Comparison of ENCODE assay signal across 23 cellular contexts in genomic region chr1:186315585-186315984, GRCh38. TPM values are rescaled to one million over a fixed set of nuclear protein-coding genes. Genes with fewer than 3 reads are reported as not detected.
A peak's percentile ranks its signal among the peaks of the same experiment; 100 is the strongest.
DNase-seq lines count a peak whose midpoint lies in the region; ATAC-seq and TF ChIP-seq lines count a peak whose summit lies in the region.
"Had no signal": no experiment of that assay in that cellular context is flagged by ENCODE, and none has a peak within 500 bp of the region (broad histone marks: within the 10 kb centered on the region; RNA-seq: fewer than 3 reads in every experiment).

No MANE protein-coding gene starts in this region.

- TF ChIP-seq CTCF in progenitor cell of endocrine pancreas (IDR thresholded peaks at IDR 0.05; ENCODE audit: unreplicated experiment): no peak
- no peak for TF ChIP-seq CTCF in body of pancreas (IDR thresholded peaks at IDR 0.05)

- peaks cover 58% of the 10 kb centered on the region for H3K36me3 Mint-ChIP-seq in T-helper 1 cell treated with Interleukin-12 subunit alpha and Interleukin-12 subunit beta and Interleukin-4 antibody, amounts not matched to agents 30 μg/mL and 1 μg/mL, for 36 hours (ENCODE audit: low read depth)
- peaks cover 59% of the 10 kb centered on the region for H3K36me3 Mint-ChIP-seq in activated naive CD4-positive, alpha-beta T cell treated with anti-CD3 and anti-CD28 coated beads, Interleukin-2, amount 10 ng/mL, durations not matched to agents 7 days and 5 days
- peaks cover 54% of the 10 kb centered on the region for H3K36me3 Mint-ChIP-seq in activated T-helper 1 cell treated with anti-CD3 and anti-CD28 coated beads, Interleukin-12 subunit alpha, Interleukin-12 subunit beta, Interleukin-2, Interleukin-4 antibody, amounts not matched to agents 30 ng/mL and 10 ng/mL and 1 ng/mL, durations not matched to agents 14 hours and 24 hours and 36 hours (ENCODE audit: low read depth)
- peaks cover 27% of the 10 kb centered on the region for H3K36me3 Mint-ChIP-seq in progenitor cell of endocrine pancreas (ENCODE audit: insufficient read depth)

- H3K27ac Mint-ChIP-seq in T-helper 1 cell treated with Interleukin-12 subunit alpha and Interleukin-12 subunit beta and Interleukin-4 antibody, amounts not matched to agents 30 μg/mL and 1 μg/mL, for 36 hours: peak overlapping the region; percentile 33
- peak overlapping the region; percentile 66 for H3K27ac Mint-ChIP-seq in activated naive CD4-positive, alpha-beta T cell treated with anti-CD3 and anti-CD28 coated beads, Interleukin-2, amount 10 ng/mL, durations not matched to agents 7 days and 5 days
- peak overlapping the region; percentile 6 for H3K27ac Mint-ChIP-seq in activated T-helper 1 cell treated with anti-CD3 and anti-CD28 coated beads, Interleukin-12 subunit alpha, Interleukin-12 subunit beta, Interleukin-2, Interleukin-4 antibody, amounts not matched to agents 30 ng/mL and 10 ng/mL and 1 ng/mL, durations not matched to agents 14 hours and 24 hours and 36 hours
- H3K27ac Mint-ChIP-seq in progenitor cell of endocrine pancreas: peak overlapping the region; percentile 3

- peak overlapping the region; percentile 51 for H3K4me3 Mint-ChIP-seq in T-helper 1 cell treated with Interleukin-12 subunit alpha and Interleukin-12 subunit beta and Interleukin-4 antibody, amounts not matched to agents 30 μg/mL and 1 μg/mL, for 36 hours
- no peak overlapping the region for H3K4me3 Mint-ChIP-seq in activated naive CD4-positive, alpha-beta T cell treated with anti-CD3 and anti-CD28 coated beads, Interleukin-2, amount 10 ng/mL, durations not matched to agents 7 days and 5 days
- H3K4me3 Mint-ChIP-seq in activated T-helper 1 cell treated with anti-CD3 and anti-CD28 coated beads, Interleukin-12 subunit alpha, Interleukin-12 subunit beta, Interleukin-2, Interleukin-4 antibody, amounts not matched to agents 30 ng/mL and 10 ng/mL and 1 ng/mL, durations not matched to agents 14 hours and 24 hours and 36 hours: peak overlapping the region; percentile 7
- H3K4me3 Mint-ChIP-seq in progenitor cell of endocrine pancreas (ENCODE audit: low read depth): no peak overlapping the region

- no peak for TF ChIP-seq POLR2A in body of pancreas (IDR thresholded peaks at IDR 0.05)

- CTCF ChIA-PET in activated naive CD4-positive, alpha-beta T cell treated with anti-CD3 and anti-CD28 coated beads, Interleukin-2, amount 10 ng/mL, durations not matched to agents 7 days and 5 days (lab: Charles Lee): interaction anchor here (1.2 to 2.6 kb wide), 3 partner anchors 10 to 13 kb away, joined by 5 to 14 read pairs (median 11); no protein-coding TSS in a partner anchor

- no peak for ATAC-seq in body of pancreas

- H3K27ac ChIP-seq in body of pancreas: no peak overlapping the region
- H3K27ac ChIP-seq: 22Rv1, BLaER1, KMS-11, PC-9 had no signal

- H3K27me3 Mint-ChIP-seq in T-helper 1 cell treated with Interleukin-12 subunit alpha and Interleukin-12 subunit beta and Interleukin-4 antibody, amounts not matched to agents 30 μg/mL and 1 μg/mL, for 36 hours (ENCODE audit: low read depth): no peaks in the 10 kb centered on the region
- H3K27me3 Mint-ChIP-seq in activated naive CD4-positive, alpha-beta T cell treated with anti-CD3 and anti-CD28 coated beads, Interleukin-2, amount 10 ng/mL, durations not matched to agents 7 days and 5 days: no peaks in the 10 kb centered on the region
- H3K27me3 Mint-ChIP-seq in activated T-helper 1 cell treated with anti-CD3 and anti-CD28 coated beads, Interleukin-12 subunit alpha, Interleukin-12 subunit beta, Interleukin-2, Interleukin-4 antibody, amounts not matched to agents 30 ng/mL and 10 ng/mL and 1 ng/mL, durations not matched to agents 14 hours and 24 hours and 36 hours (ENCODE audit: insufficient read depth): no peaks in the 10 kb centered on the region
- no peaks in the 10 kb centered on the region for H3K27me3 Mint-ChIP-seq in progenitor cell of endocrine pancreas

- intact Hi-C loops in activated T-helper 1 cell treated with anti-CD3 and anti-CD28 coated beads, Interleukin-12 subunit alpha, Interleukin-12 subunit beta, Interleukin-2, Interleukin-4 antibody, amounts not matched to agents 30 ng/mL and 10 ng/mL and 1 ng/mL, durations not matched to agents 14 hours and 24 hours and 36 hours (cut with micrococcal nuclease): no loop called here
- intact Hi-C loops in body of pancreas (cut with DNase I): no loop called here

- WGBS in body of pancreas, 2 donors: 84 to 96% methylated on average over 2 of the region's 2 CpGs

- peaks cover 10 to 44% of the 10 kb centered on the region in 2 donors for H3K36me3 ChIP-seq in body of pancreas (replicated peaks in 1 of 2; ENCODE audit: insufficient read depth in 1 of 2, low read depth in 2 of 2)

- H3K4me3 ChIP-seq in body of pancreas: no peak overlapping the region
- H3K4me3 ChIP-seq: BLaER1, PC-9 had no signal

- DNase-seq in T-helper 1 cell (no peak), progenitor cell of endocrine pancreas (ENCODE audit: low spot score, unreplicated experiment) (no peak), body of pancreas (no peak), EL (no peak)
- no peak for DNase-seq in activated naive CD4-positive, alpha-beta T cell treated with anti-CD3 and anti-CD28 coated beads, Interleukin-2, amount 10 ng/mL, durations not matched to agents 7 days and 5 days
- no peak for DNase-seq in activated naive CD4-positive, alpha-beta T cell treated with anti-CD3 and anti-CD28 coated beads, Interleukin-2, amount 50 U/mL, for 16 hours
- DNase-seq in activated T-helper 1 cell treated with anti-CD3 and anti-CD28 coated beads, Interleukin-12 subunit alpha, Interleukin-12 subunit beta, Interleukin-2, Interleukin-4 antibody, amounts not matched to agents 30 ng/mL and 10 ng/mL and 1 ng/mL, durations not matched to agents 14 hours and 24 hours and 36 hours (ENCODE audit: low spot score): no peak
- DNase-seq: ACHN, GDM1, NCI-H1092 treated with DMSO at 0.1 percent for 48 hours, NCI-H1436 treated with DMSO at 0.1 percent for 48 hours, NCI-H1930, NCI-H2227 treated with DMSO at 0.1 percent for 48 hours, NCI-H510A, PC-9, RPMI8226, SHP77 treated with DMSO at 0.1 percent for 48 hours had no signal

- H3K9me3 Mint-ChIP-seq in T-helper 1 cell treated with Interleukin-12 subunit alpha and Interleukin-12 subunit beta and Interleukin-4 antibody, amounts not matched to agents 30 μg/mL and 1 μg/mL, for 36 hours: no peaks in the 10 kb centered on the region
- H3K9me3 Mint-ChIP-seq in activated naive CD4-positive, alpha-beta T cell treated with anti-CD3 and anti-CD28 coated beads, Interleukin-2, amount 10 ng/mL, durations not matched to agents 7 days and 5 days: no peaks in the 10 kb centered on the region
- no peaks in the 10 kb centered on the region for H3K9me3 Mint-ChIP-seq in activated T-helper 1 cell treated with anti-CD3 and anti-CD28 coated beads, Interleukin-12 subunit alpha, Interleukin-12 subunit beta, Interleukin-2, Interleukin-4 antibody, amounts not matched to agents 30 ng/mL and 10 ng/mL and 1 ng/mL, durations not matched to agents 14 hours and 24 hours and 36 hours
- no peaks in the 10 kb centered on the region for H3K9me3 Mint-ChIP-seq in progenitor cell of endocrine pancreas (ENCODE audit: low read depth)

- no peaks in the 10 kb centered on the region for H3K4me1 ChIP-seq in body of pancreas
- H3K4me1 ChIP-seq: BLaER1 had no signal

- H3K27me3 ChIP-seq in body of pancreas: no peaks in the 10 kb centered on the region
- H3K27me3 ChIP-seq: BLaER1 had no signal

- H3K4me1 Mint-ChIP-seq in T-helper 1 cell treated with Interleukin-12 subunit alpha and Interleukin-12 subunit beta and Interleukin-4 antibody, amounts not matched to agents 30 μg/mL and 1 μg/mL, for 36 hours (ENCODE audit: low read depth): peaks cover 24% of the 10 kb centered on the region
- peaks cover 36% of the 10 kb centered on the region for H3K4me1 Mint-ChIP-seq in activated naive CD4-positive, alpha-beta T cell treated with anti-CD3 and anti-CD28 coated beads, Interleukin-2, amount 10 ng/mL, durations not matched to agents 7 days and 5 days
- H3K4me1 Mint-ChIP-seq in activated T-helper 1 cell treated with anti-CD3 and anti-CD28 coated beads, Interleukin-12 subunit alpha, Interleukin-12 subunit beta, Interleukin-2, Interleukin-4 antibody, amounts not matched to agents 30 ng/mL and 10 ng/mL and 1 ng/mL, durations not matched to agents 14 hours and 24 hours and 36 hours (ENCODE audit: low read depth): peaks cover 48% of the 10 kb centered on the region
- no peaks in the 10 kb centered on the region for H3K4me1 Mint-ChIP-seq in progenitor cell of endocrine pancreas (ENCODE audit: low read depth)

- no peaks in the 10 kb centered on the region for H3K9me3 ChIP-seq in body of pancreas
- H3K9me3 ChIP-seq: BLaER1 had no signal

RNA-seq across cellular contexts. Expression of gene PRG4, which starts 19.5 kb away (rescaled TPM):
- 6.9 and 7.4 TPM in 2 replicates for total RNA-seq in activated T-helper 1 cell treated with anti-CD3 and anti-CD28 coated beads, Interleukin-12 subunit alpha, Interleukin-12 subunit beta, Interleukin-2, Interleukin-4 antibody, amounts not matched to agents 30 ng/mL and 10 ng/mL and 1 ng/mL, durations not matched to agents 14 hours and 24 hours and 36 hours
- total RNA-seq in progenitor cell of endocrine pancreas: not detected in 2 replicates
- total RNA-seq in body of pancreas: under 1 TPM; 0.52 to 0.99 TPM
- total RNA-seq: Daoy, H1, PC-9 had no signal

RNA-seq across cellular contexts. Expression of gene TPR, which starts 59.5 kb away (rescaled TPM):
- total RNA-seq in activated T-helper 1 cell treated with anti-CD3 and anti-CD28 coated beads, Interleukin-12 subunit alpha, Interleukin-12 subunit beta, Interleukin-2, Interleukin-4 antibody, amounts not matched to agents 30 ng/mL and 10 ng/mL and 1 ng/mL, durations not matched to agents 14 hours and 24 hours and 36 hours: 174 and 179 TPM in 2 replicates
- total RNA-seq in progenitor cell of endocrine pancreas: 134 and 136 TPM in 2 replicates
- total RNA-seq in body of pancreas: 10 to 100 TPM; 30.7 to 31.1 TPM

Comparison
In these comparisons a context has a peak if more than half of its experiments do, and no peak if none do; other contexts are left out.
1. H3K27ac Mint-ChIP-seq: peak in every context shown above with its lines; median percentile 66 in activated naive CD4-positive, alpha-beta T cell treated with anti-CD3 and anti-CD28 coated beads, Interleukin-2, amount 10 ng/mL, durations not matched to agents 7 days and 5 days; 33 in T-helper 1 cell treated with Interleukin-12 subunit alpha and Interleukin-12 subunit beta and Interleukin-4 antibody, amounts not matched to agents 30 μg/mL and 1 μg/mL, for 36 hours; 6 in activated T-helper 1 cell treated with anti-CD3 and anti-CD28 coated beads, Interleukin-12 subunit alpha, Interleukin-12 subunit beta, Interleukin-2, Interleukin-4 antibody, amounts not matched to agents 30 ng/mL and 10 ng/mL and 1 ng/mL, durations not matched to agents 14 hours and 24 hours and 36 hours; 3 in progenitor cell of endocrine pancreas.
2. H3K4me3 Mint-ChIP-seq: peak in T-helper 1 cell treated with Interleukin-12 subunit alpha and Interleukin-12 subunit beta and Interleukin-4 antibody, amounts not matched to agents 30 μg/mL and 1 μg/mL, for 36 hours (single experiment) and activated T-helper 1 cell treated with anti-CD3 and anti-CD28 coated beads, Interleukin-12 subunit alpha, Interleukin-12 subunit beta, Interleukin-2, Interleukin-4 antibody, amounts not matched to agents 30 ng/mL and 10 ng/mL and 1 ng/mL, durations not matched to agents 14 hours and 24 hours and 36 hours (single experiment); none in activated naive CD4-positive, alpha-beta T cell treated with anti-CD3 and anti-CD28 coated beads, Interleukin-2, amount 10 ng/mL, durations not matched to agents 7 days and 5 days (single experiment) and progenitor cell of endocrine pancreas (single experiment).